1 cellular context compared by ENCODE assay signal in the genomic region with DNA sequence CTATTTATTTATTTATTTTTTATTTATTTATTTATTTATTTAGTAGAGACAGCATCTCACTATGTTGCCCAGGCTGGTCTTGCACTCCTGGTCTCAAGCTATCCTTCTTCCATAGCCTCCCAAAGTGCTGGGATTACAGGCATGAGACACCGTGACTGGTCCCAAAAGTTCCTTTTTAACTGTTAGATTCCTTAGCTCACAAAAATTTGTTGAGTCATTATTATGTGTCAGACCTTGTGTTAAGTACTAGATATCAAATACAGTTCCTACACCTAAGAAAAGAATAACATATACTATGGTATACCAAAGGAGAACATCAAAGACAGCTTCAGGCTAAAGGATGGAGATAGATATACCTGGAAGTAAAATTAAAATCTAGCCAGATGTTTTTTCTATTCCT.
TF ChIP-seq lines count a peak whose summit lies in the region.

No MANE protein-coding gene starts in this region.

TF ChIP-seq in HCT116, 20 proteins besides CTCF, POLR2A, EP300 and RAD21 (continued from another document):
- TF ChIP-seq, protein P1, sequence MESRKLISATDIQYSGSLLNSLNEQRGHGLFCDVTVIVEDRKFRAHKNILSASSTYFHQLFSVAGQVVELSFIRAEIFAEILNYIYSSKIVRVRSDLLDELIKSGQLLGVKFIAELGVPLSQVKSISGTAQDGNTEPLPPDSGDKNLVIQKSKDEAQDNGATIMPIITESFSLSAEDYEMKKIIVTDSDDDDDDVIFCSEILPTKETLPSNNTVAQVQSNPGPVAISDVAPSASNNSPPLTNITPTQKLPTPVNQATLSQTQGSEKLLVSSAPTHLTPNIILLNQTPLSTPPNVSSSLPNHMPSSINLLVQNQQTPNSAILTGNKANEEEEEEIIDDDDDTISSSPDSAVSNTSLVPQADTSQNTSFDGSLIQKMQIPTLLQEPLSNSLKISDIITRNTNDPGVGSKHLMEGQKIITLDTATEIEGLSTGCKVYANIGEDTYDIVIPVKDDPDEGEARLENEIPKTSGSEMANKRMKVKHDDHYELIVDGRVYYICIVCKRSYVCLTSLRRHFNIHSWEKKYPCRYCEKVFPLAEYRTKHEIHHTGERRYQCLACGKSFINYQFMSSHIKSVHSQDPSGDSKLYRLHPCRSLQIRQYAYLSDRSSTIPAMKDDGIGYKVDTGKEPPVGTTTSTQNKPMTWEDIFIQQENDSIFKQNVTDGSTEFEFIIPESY (IDR thresholded peaks at IDR 0.05; ENCODE audit: extremely low read depth, insufficient replicate concordance, low read length): no peak
- TF ChIP-seq YY1 (IDR thresholded peaks at IDR 0.05; ENCODE audit: extremely low read depth, insufficient replicate concordance, low read depth, low read length): no peak
- TF ChIP-seq POLR2AphosphoS5 (IDR thresholded peaks at IDR 0.05; ENCODE audit: low read depth, low read length): no peak
- TF ChIP-seq JUND (IDR thresholded peaks at IDR 0.05): no peak
- no peak for TF ChIP-seq EGR1 (IDR thresholded peaks at IDR 0.05; ENCODE audit: low read depth)
- no peak for TF ChIP-seq SRF (IDR thresholded peaks at IDR 0.05; ENCODE audit: low read depth)
- TF ChIP-seq TCF7L2 (IDR thresholded peaks at IDR 0.05; ENCODE audit: borderline replicate concordance, extremely low read depth, insufficient read depth, insufficient read length): no peak
- TF ChIP-seq ZNF274 (IDR thresholded peaks at IDR 0.05; ENCODE audit: low read depth, low read length): no peak
- no peak for TF ChIP-seq FOSL1 (IDR thresholded peaks at IDR 0.05; ENCODE audit: low read depth)
- TF ChIP-seq CBX3 (IDR thresholded peaks at IDR 0.05; ENCODE audit: low read depth): no peak
- TF ChIP-seq EZH2 (IDR thresholded peaks at IDR 0.05): no peak
- TF ChIP-seq, protein P2, sequence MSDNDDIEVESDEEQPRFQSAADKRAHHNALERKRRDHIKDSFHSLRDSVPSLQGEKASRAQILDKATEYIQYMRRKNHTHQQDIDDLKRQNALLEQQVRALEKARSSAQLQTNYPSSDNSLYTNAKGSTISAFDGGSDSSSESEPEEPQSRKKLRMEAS (IDR thresholded peaks at IDR 0.05): no peak
- TF ChIP-seq ZFX (IDR thresholded peaks at IDR 0.05): no peak
- no peak for TF ChIP-seq CEBPB (IDR thresholded peaks at IDR 0.05; ENCODE audit: low read depth)
TF ChIP-seq in HCT116: peak in this region for 0.
